In the genomic region with DNA sequence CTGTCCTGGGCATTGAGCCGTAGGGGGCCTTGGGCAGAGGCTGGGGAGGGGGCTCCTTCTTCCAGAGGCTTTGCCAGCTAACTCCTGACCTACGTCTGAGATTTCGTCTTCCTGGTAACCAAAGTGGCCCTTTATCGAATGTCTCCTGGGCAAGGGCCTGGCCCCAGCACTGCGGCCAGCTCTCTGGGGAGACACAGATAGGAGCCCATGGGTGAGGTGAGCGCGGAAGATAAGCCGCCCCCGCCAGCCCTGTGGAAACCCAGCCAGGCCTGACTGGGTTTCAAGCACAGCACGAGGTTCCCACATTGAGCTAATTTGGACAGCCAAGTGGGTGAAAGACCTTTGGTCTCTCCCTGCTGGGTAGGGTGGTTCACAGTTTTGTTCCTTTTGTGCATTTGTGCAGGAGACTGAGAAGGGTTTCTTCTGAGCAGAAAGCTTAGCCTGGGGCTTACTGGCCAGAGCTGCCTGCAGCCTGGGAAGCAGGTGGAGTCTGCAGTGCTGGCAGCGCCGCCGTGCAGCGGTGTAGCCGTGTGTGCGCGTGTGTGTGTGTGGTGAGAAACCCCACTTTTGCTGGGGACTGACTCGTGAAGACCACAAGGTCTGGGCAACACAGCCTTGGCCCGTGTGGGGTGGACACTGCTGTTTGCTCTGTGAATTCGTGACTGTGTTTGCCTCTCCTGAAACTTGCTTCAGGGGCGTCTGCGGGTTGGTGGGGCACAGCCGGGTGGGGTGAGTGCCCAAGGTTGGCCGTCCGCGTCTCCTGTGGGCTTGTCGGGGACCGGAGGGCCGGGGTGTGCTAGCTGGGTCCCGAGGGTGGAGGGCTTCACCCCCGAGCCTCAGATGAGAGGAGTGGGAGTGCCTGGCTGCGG, we compare ENCODE assay signal across 7 cellular contexts. TPM values are rescaled to one million over a fixed set of nuclear protein-coding genes. Genes with fewer than 3 reads are reported as not detected.
DNase-seq lines count a peak whose midpoint lies in the region; ATAC-seq and TF ChIP-seq lines count a peak whose summit lies in the region.

No MANE protein-coding gene starts in this region.

- no peak overlapping the region for H4K91ac ChIP-seq in neuronal stem cell (ENCODE audit: low read depth, low read length, poor library complexity)

- H2BK120ac ChIP-seq in neuronal stem cell (ENCODE audit: low read depth, low read length) = no peak overlapping the region

- H2BK5ac ChIP-seq in neuronal stem cell (ENCODE audit: low read length) = no peak overlapping the region

- peak overlapping the region; percentile 71 for H3K4me2 ChIP-seq in neuronal stem cell (ENCODE audit: insufficient read depth, low read length, poor library complexity, severe bottlenecking)

- H2AK5ac ChIP-seq in neuronal stem cell (ENCODE audit: low read depth, low read length) = peak overlapping the region; percentile 24

- no peaks in the 10 kb centered on the region for H3K27me3 Mint-ChIP-seq in T-helper 2 cell treated with Interferon-gamma antibody and Interleukin-4, amounts not matched to agents 5 μg/mL and 100 μg/mL, for 36 hours (ENCODE audit: low read depth)

- DNase-seq in H7 (no peak), fibroblast of mammary gland (ENCODE audit: low read depth) (peak; percentile 72), neuronal stem cell (ENCODE audit: low spot score) (no peak), NCI-H748 treated with DMSO at 0.1 percent for 48 hours (lab: John Stamatoyannopoulos, UW) (no peak), GF-D8 (lab: John Stamatoyannopoulos, UW) (no peak)
- DNase-seq in T-helper 2 cell treated with Interferon-gamma antibody and Interleukin-4, amounts not matched to agents 5 μg/mL and 100 μg/mL, for 36 hours (ENCODE audit: low spot score) = no peak

- H3K4me3 Mint-ChIP-seq in T-helper 2 cell treated with Interferon-gamma antibody and Interleukin-4, amounts not matched to agents 5 μg/mL and 100 μg/mL, for 36 hours = peak overlapping the region; percentile 88

- H3K9me3 Mint-ChIP-seq in T-helper 2 cell treated with Interferon-gamma antibody and Interleukin-4, amounts not matched to agents 5 μg/mL and 100 μg/mL, for 36 hours = no peaks in the 10 kb centered on the region

- peak overlapping the region; percentile 47 for H2BK12ac ChIP-seq in neuronal stem cell (ENCODE audit: low read length)

- peaks cover 13 to 17% of the 10 kb centered on the region in 2 donors for H3K4me1 ChIP-seq in neuronal stem cell (ENCODE audit: control insufficient read depth in 2 of 2, insufficient read depth in 1 of 2, low read depth in 1 of 2, low read length in 2 of 2)

- no peak overlapping the region for H4K8ac ChIP-seq in neuronal stem cell (ENCODE audit: low read depth, low read length)

- peaks cover 0 to 1% of the 10 kb centered on the region in 2 donors for H3K9me3 ChIP-seq in neuronal stem cell (replicated peaks in 1 of 2; ENCODE audit: control insufficient read depth in 2 of 2, insufficient read depth in 1 of 2, low read depth in 1 of 2, low read length in 2 of 2)

- H3K36me3 ChIP-seq in H7 (replicated peaks; ENCODE audit: control insufficient read depth, insufficient read depth, low read length) = peaks cover 2% of the 10 kb centered on the region; the same call in 1 of the 2 replicates
- peaks cover 25 to 48% of the 10 kb centered on the region in 2 donors for H3K36me3 ChIP-seq in neuronal stem cell (replicated peaks in 1 of 2; ENCODE audit: control insufficient read depth in 2 of 2, insufficient read depth in 2 of 2, low read length in 2 of 2)

- no peak for TF ChIP-seq CTCF in fibroblast of mammary gland (conservative IDR thresholded peaks at IDR 0.05; ENCODE audit: control insufficient read depth, insufficient read depth, low read depth, low read length)

- peak overlapping the region; percentile 49 for H3K27ac Mint-ChIP-seq in T-helper 2 cell treated with Interferon-gamma antibody and Interleukin-4, amounts not matched to agents 5 μg/mL and 100 μg/mL, for 36 hours

- peak overlapping the region; percentile 11 for H3K23ac ChIP-seq in neuronal stem cell (ENCODE audit: low read depth, low read length, poor library complexity)

- no peak overlapping the region for H2AFZ ChIP-seq in neuronal stem cell (ENCODE audit: low read length)

- peaks cover 18% of the 10 kb centered on the region for H3K4me1 Mint-ChIP-seq in T-helper 2 cell treated with Interferon-gamma antibody and Interleukin-4, amounts not matched to agents 5 μg/mL and 100 μg/mL, for 36 hours (ENCODE audit: low read depth)

- peaks cover 27% of the 10 kb centered on the region for H3K79me1 ChIP-seq in neuronal stem cell (ENCODE audit: low read depth, low read length)

- peak overlapping the region; percentile 77 for H3K14ac ChIP-seq in neuronal stem cell (ENCODE audit: low read length)

- peak overlapping the region; percentile 30 for H3K4me3 ChIP-seq in H7 (ENCODE audit: insufficient read depth, low read depth, low read length)
- H3K4me3 ChIP-seq in fibroblast of mammary gland (ENCODE audit: control insufficient read depth, low read depth, low read length) = peak overlapping the region; percentile 36
- peak overlapping the region; percentile 30 to 66 for H3K4me3 ChIP-seq in neuronal stem cell (ENCODE audit: low read length in 2 of 2)

- peaks cover under 1% of the 10 kb centered on the region for H3K36me3 Mint-ChIP-seq in T-helper 2 cell treated with Interferon-gamma antibody and Interleukin-4, amounts not matched to agents 5 μg/mL and 100 μg/mL, for 36 hours (ENCODE audit: low read depth)

- peak overlapping the region; percentile 85 for H3K27ac ChIP-seq in neuronal stem cell (replicated peaks; ENCODE audit: low read length)

- no peak overlapping the region for H2BK15ac ChIP-seq in neuronal stem cell (ENCODE audit: low read length)

- no CpG with 5 or more reads among the region's 32 CpGs for WGBS in neuronal stem cell (ENCODE audit: extremely low coverage in 2 of 2, insufficient read length in 2 of 2, insufficient replicate concordance in 1 of 2), 2 donors

- peak overlapping the region; percentile 86 for H3K9ac ChIP-seq in neuronal stem cell (ENCODE audit: low read depth, low read length, poor library complexity)

- H3K27me3 ChIP-seq in H7 (ENCODE audit: control insufficient read depth, insufficient read depth, low read length) (no peaks in the 10 kb centered on the region), neuronal stem cell (ENCODE audit: control insufficient read depth in 3 of 3, insufficient read depth in 3 of 3, low read depth in 1 of 3, low read length in 3 of 3) (no peaks in the 10 kb centered on the region)

- H3K4ac ChIP-seq in neuronal stem cell (ENCODE audit: low read length) = no peak overlapping the region

- peak overlapping the region; percentile 65 for H3K18ac ChIP-seq in neuronal stem cell (ENCODE audit: low read length)

- no peak for ATAC-seq in HG02973 (IDR thresholded peaks at IDR 0.05; ENCODE audit: unreplicated experiment)

RNA-seq across cellular contexts. Expression of gene BSG, which starts 2.5 kb away (rescaled TPM):
- total RNA-seq in H7 (2014; rRNA removed; shearing (Covaris generic)) = 1,035 and 1,167 TPM in 2 replicates
- polyA plus RNA-seq in neuronal stem cell (2013, experiment 1 of 2) = 596 TPM
- polyA plus RNA-seq in neuronal stem cell (2013, experiment 2 of 2) = 585 TPM

RNA-seq across cellular contexts. Expression of gene HCN2, which starts 14.8 kb away (rescaled TPM):
- total RNA-seq in H7 (2014; rRNA removed; shearing (Covaris generic)) = 1.8 and 3.1 TPM in 2 replicates
- polyA plus RNA-seq in neuronal stem cell (2013, experiment 1 of 2) = 0.10 TPM
- 0.10 TPM for polyA plus RNA-seq in neuronal stem cell (2013, experiment 2 of 2)

RNA-seq across cellular contexts. Expression of gene GZMM, which starts 31.0 kb away (rescaled TPM):
- 0.38 and 1.6 TPM in 2 replicates for total RNA-seq in H7 (2014; rRNA removed; shearing (Covaris generic))
- polyA plus RNA-seq in neuronal stem cell (2013, experiment 1 of 2) = 0.04 TPM
- 0.06 TPM for polyA plus RNA-seq in neuronal stem cell (2013, experiment 2 of 2)

RNA-seq across cellular contexts. Expression of gene CDC34, which starts 43.3 kb away (rescaled TPM):
- 180 and 192 TPM in 2 replicates for total RNA-seq in H7 (2014; rRNA removed; shearing (Covaris generic))
- polyA plus RNA-seq in neuronal stem cell (2013, experiment 1 of 2) = 109 TPM
- 105 TPM for polyA plus RNA-seq in neuronal stem cell (2013, experiment 2 of 2)

RNA-seq across cellular contexts. Expression of gene POLRMT, which starts 58.4 kb away (rescaled TPM):
- 120 and 128 TPM in 2 replicates for total RNA-seq in H7 (2014; rRNA removed; shearing (Covaris generic))
- 50.0 TPM for polyA plus RNA-seq in neuronal stem cell (2013, experiment 1 of 2)
- polyA plus RNA-seq in neuronal stem cell (2013, experiment 2 of 2) = 45.6 TPM
